In the genomic region with DNA sequence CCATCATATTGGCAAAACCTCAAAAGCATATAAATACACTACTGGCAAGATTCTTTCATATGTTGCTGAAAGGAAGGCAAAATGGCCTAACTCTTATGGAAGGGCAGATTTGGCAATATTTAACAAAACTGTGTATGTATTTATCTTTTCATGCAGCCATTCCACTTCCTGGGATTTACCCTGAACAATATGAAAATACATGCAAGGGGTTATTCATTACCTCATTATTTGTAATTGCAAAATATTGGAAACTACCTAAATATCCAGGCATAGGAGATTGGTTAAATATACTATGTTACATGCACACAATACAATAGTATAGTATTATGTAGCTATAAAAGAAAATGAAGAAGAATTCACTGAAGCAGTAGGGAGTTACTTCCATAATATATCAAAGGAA, we compare ENCODE assay signal across 21 cellular contexts. TPM values are rescaled to one million over a fixed set of nuclear protein-coding genes. Genes with fewer than 3 reads are reported as not detected.
DNase-seq lines count a peak whose midpoint lies in the region; ATAC-seq and TF ChIP-seq lines count a peak whose summit lies in the region.
"Had no signal": no experiment of that assay in that cellular context is flagged by ENCODE, and none has a peak within 500 bp of the region (broad histone marks: within the 10 kb centered on the region; RNA-seq: fewer than 3 reads in every experiment).

No MANE protein-coding gene starts in this region.

- ATAC-seq in HG02623 (IDR thresholded peaks at IDR 0.05; ENCODE audit: unreplicated experiment) (peak; percentile 48), IMR-90 (ENCODE audit: low read depth) (no peak), sciatic nerve (no peak)

- no peak overlapping the region for H2AK9ac ChIP-seq in IMR-90 (replicated peaks; ENCODE audit: low read depth, low read length, poor library complexity)

- H3K23ac ChIP-seq in IMR-90 (ENCODE audit: low read depth, low read length), result no peak overlapping the region

- peak; percentile 9 for DNase-seq in DMS53 (lab: John Stamatoyannopoulos, UW)
- DNase-seq in DMS53 treated with DMSO at 0.1 percent for 48 hours (lab: John Stamatoyannopoulos, UW; ENCODE audit: unreplicated experiment), result no peak
- peak; percentile 51 for DNase-seq in IMR-90
- DNase-seq in SKM-1 (lab: John Stamatoyannopoulos, UW; ENCODE audit: unreplicated experiment), result no peak
- DNase-seq in sciatic nerve (ENCODE audit: low spot score), result no peak
- DNase-seq in osteoblast (ENCODE audit: insufficient read length, low spot score, missing footprints), result no peak
- DNase-seq in activated CD4-positive, alpha-beta T cell treated with anti-CD3 and anti-CD28 coated beads, Interleukin-2, amount 50 U/mL, for 4 hours, result no peak
- DNase-seq: BE2C; CD4-positive, alpha-beta T cell; DMS79; H7; KG1; NCI-H1436 treated with DMSO at 0.1 percent for 48 hours; NCI-H2081; NCI-H510A; NCI-H774; PC-9; SJCRH30; SW 1271 had no signal

- H2AK5ac ChIP-seq in IMR-90 (ENCODE audit: low read depth, low read length), result no peak overlapping the region

- no peaks in the 10 kb centered on the region for H3K79me2 ChIP-seq in osteoblast (ENCODE audit: insufficient read depth, low read length)

- H2AFZ ChIP-seq in IMR-90 (replicated peaks; ENCODE audit: low read length, poor library complexity) (no peak overlapping the region), osteoblast (ENCODE audit: low read length) (no peak overlapping the region)
- H2AFZ ChIP-seq: PC-9 had no signal

- H3K4ac ChIP-seq in IMR-90 (ENCODE audit: low read depth, low read length), result no peak overlapping the region

- H3K9ac ChIP-seq in IMR-90 (ENCODE audit: low read depth, low read length), result no peak overlapping the region

- no peak overlapping the region for H3K14ac ChIP-seq in IMR-90 (replicated peaks; ENCODE audit: low read depth, low read length)

- H3K56ac ChIP-seq in IMR-90 (ENCODE audit: extremely low read depth, insufficient read depth, low read length), result no peak overlapping the region

- no peak overlapping the region for H2BK5ac ChIP-seq in IMR-90 (ENCODE audit: low read depth, low read length, poor library complexity, severe bottlenecking)

- no peaks in the 10 kb centered on the region for H3K79me1 ChIP-seq in IMR-90 (ENCODE audit: low read depth in 1 of 2, low read length in 2 of 2)

- H4K20me1 ChIP-seq in IMR-90 (ENCODE audit: insufficient read depth, low read length) (no peaks in the 10 kb centered on the region), osteoblast (ENCODE audit: insufficient read depth, low read length) (no peaks in the 10 kb centered on the region)

- H3K9me3 ChIP-seq in IMR-90 (ENCODE audit: control insufficient read depth, insufficient read depth, low read length) (no peaks in the 10 kb centered on the region), osteoblast (ENCODE audit: low read depth, low read length) (no peaks in the 10 kb centered on the region)
- H3K9me3 ChIP-seq: BE2C, SJCRH30 had no signal

- H3K36me3 ChIP-seq in IMR-90 (ENCODE audit: control insufficient read depth, insufficient read depth, low read length) (no peaks in the 10 kb centered on the region), osteoblast (ENCODE audit: insufficient read depth, low read length) (no peaks in the 10 kb centered on the region)
- H3K36me3 ChIP-seq: BE2C, SJCRH30 had no signal

- H3K18ac ChIP-seq in IMR-90 (ENCODE audit: low read depth, low read length), result no peak overlapping the region

- no peak for TF ChIP-seq POLR2A in IMR-90 (IDR thresholded peaks at IDR 0.05; ENCODE audit: low read depth, low read length)

- POLR2A ChIA-PET in IMR-90 (lab: Charles Lee; ENCODE audit: unreplicated experiment), result no interaction called here

- no peak for TF ChIP-seq RAD21 in IMR-90 (IDR thresholded peaks at IDR 0.05; ENCODE audit: low read length)

- H3K27ac ChIP-seq in IMR-90 (ENCODE audit: insufficient read depth, low read length), result no peak overlapping the region
- H3K27ac ChIP-seq in osteoblast (ENCODE audit: low read depth, low read length), result no peak overlapping the region
- H3K27ac ChIP-seq: 22Rv1, PC-9, SJCRH30 had no signal

- H2BK120ac ChIP-seq in IMR-90 (ENCODE audit: low read depth, low read length), result no peak overlapping the region

- no peak overlapping the region for H4K91ac ChIP-seq in IMR-90 (ENCODE audit: insufficient read depth, low read depth, low read length)

- H2BK20ac ChIP-seq in IMR-90 (ENCODE audit: low read depth, low read length), result no peak overlapping the region

- no peak overlapping the region for H4K8ac ChIP-seq in IMR-90 (ENCODE audit: low read depth in 2 of 2, low read length in 2 of 2)

- intact Hi-C loops in IMR-90 (cut with micrococcal nuclease) (no loop called here), sciatic nerve (cut with DNase I) (no loop called here)

- H3K27me3 ChIP-seq in IMR-90 (ENCODE audit: control insufficient read depth, insufficient read depth, low read length) (no peaks in the 10 kb centered on the region), osteoblast (ENCODE audit: insufficient read depth, low read length) (no peaks in the 10 kb centered on the region)
- H3K27me3 ChIP-seq: BE2C, SJCRH30 had no signal

- no peak overlapping the region for H4K5ac ChIP-seq in IMR-90 (ENCODE audit: low read depth, low read length)

- no peaks in the 10 kb centered on the region for H3K4me1 ChIP-seq in IMR-90 (ENCODE audit: control insufficient read depth, insufficient read depth, low read length)
- peaks cover 6% of the 10 kb centered on the region for H3K4me1 ChIP-seq in osteoblast (ENCODE audit: insufficient read depth, low read length)
- H3K4me1 ChIP-seq: SJCRH30 had no signal

- H3K4me3 ChIP-seq in IMR-90 (ENCODE audit: insufficient read depth, low read depth, low read length), result no peak overlapping the region
- no peak overlapping the region for H3K4me3 ChIP-seq in osteoblast (ENCODE audit: insufficient read depth, low read length)
- H3K4me3 ChIP-seq: PC-9, SJCRH30 had no signal

- no TSS peak for BruUV-seq in IMR-90 (replicated peaks; lab: Mats Ljungman, UMichigan)

- in situ Hi-C loops in IMR-90 (cut with MboI; ENCODE audit: low sequenced_read_pairs), result no loop called here

- CTCF ChIA-PET in IMR-90 (lab: Yijun Ruan, JAX), result no interaction called here

- H3K4me2 ChIP-seq in IMR-90 (ENCODE audit: low read depth, low read length) (no peak overlapping the region), osteoblast (ENCODE audit: insufficient read depth, low read length) (no peak overlapping the region)
- H3K4me2 ChIP-seq: PC-9 had no signal

- TF ChIP-seq CTCF in IMR-90 (conservative IDR thresholded peaks at IDR 0.05; ENCODE audit: low read depth, low read length) (no peak), osteoblast (IDR thresholded peaks at IDR 0.05; ENCODE audit: extremely low read depth, low read depth, low read length) (no peak)

- no peaks in the 10 kb centered on the region for H3K9me1 ChIP-seq in IMR-90 (ENCODE audit: insufficient read depth, low read length)

- dilution Hi-C loops in IMR-90 (cut with HindIII; ENCODE audit: low sequenced_read_pairs, unreplicated experiment), result no loop called here

- H2BK15ac ChIP-seq in IMR-90 (ENCODE audit: low read depth, low read length), result no peak overlapping the region

TF ChIP-seq in IMR-90, 13 proteins besides CTCF, POLR2A, EP300 and RAD21:
- TF ChIP-seq CEBPB (IDR thresholded peaks at IDR 0.05; ENCODE audit: low read depth, low read length), result 0 out of 2 replicates have a peak, but pooled peaks have one; percentile 6
- no peak for TF ChIP-seq NFE2L2 (IDR thresholded peaks at IDR 0.05; ENCODE audit: low read depth, low read length)
- no peak for TF ChIP-seq FOS (IDR thresholded peaks at IDR 0.05; ENCODE audit: low read depth, low read length)
- no peak for TF ChIP-seq SMC3 (IDR thresholded peaks at IDR 0.05; ENCODE audit: low read depth, low read length)
- no peak for TF ChIP-seq MAFK (IDR thresholded peaks at IDR 0.05; ENCODE audit: low read depth, low read length)
- TF ChIP-seq MXI1 (IDR thresholded peaks at IDR 0.05; ENCODE audit: borderline replicate concordance, low read depth, low read length), result no peak
- TF ChIP-seq RCOR1 (IDR thresholded peaks at IDR 0.05; ENCODE audit: insufficient replicate concordance, low read length), result no peak

RNA-seq across cellular contexts. Expression of a gene that starts 43.1 kb away (rescaled TPM):
- 4.8 and 11.4 TPM in 2 replicates for total RNA-seq in IMR-90 (2012; rRNA removed)
- polyA plus RNA-seq in IMR-90 (2012; rRNA removed), result 6.3 and 7.5 TPM in 2 replicates
- 1.7 and 2.5 TPM in 2 replicates for polyA plus RNA-seq in IMR-90 (2012; cell fraction: cytosol; rRNA removed)
- polyA plus RNA-seq in IMR-90 (2012; cell fraction: nucleus; rRNA removed; ENCODE audit: low replicate concordance), result 1.8 and 14.4 TPM in 2 replicates
- total RNA-seq in sciatic nerve, result 45.1 TPM
- 33.7 and 43.6 TPM in 2 replicates for total RNA-seq in osteoblast

Comparison
In these comparisons a context has a peak if more than half of its experiments do, and no peak if none do; other contexts are left out.
1. DNase-seq: peak in DMS53 (single experiment) and IMR-90 (single experiment); none in DMS53 treated with DMSO at 0.1 percent for 48 hours (single experiment), SKM-1 (single experiment), sciatic nerve (single experiment), osteoblast (single experiment) and activated CD4-positive, alpha-beta T cell treated with anti-CD3 and anti-CD28 coated beads, Interleukin-2, amount 50 U/mL, for 4 hours (0 of 2).